Comparison of ENCODE assay signal across 1 cellular context in the genomic region with DNA sequence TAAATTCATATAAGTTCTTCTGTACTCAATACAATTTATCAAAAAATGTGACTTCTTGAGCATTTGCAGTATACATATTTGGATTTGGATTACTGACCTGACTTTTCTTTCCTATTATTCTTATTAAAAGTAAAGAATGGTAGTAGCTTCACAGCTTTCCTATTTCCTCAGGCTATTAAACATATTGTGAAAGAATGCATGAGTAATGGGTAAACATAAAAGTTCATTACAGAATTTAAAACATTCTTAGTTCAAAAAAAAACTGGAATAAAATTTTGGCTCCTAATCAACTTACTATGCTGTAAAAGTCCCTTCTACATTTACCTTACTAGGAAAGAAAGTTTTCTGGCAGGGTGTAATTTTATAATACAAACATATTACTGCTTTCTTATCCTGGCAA.
TF ChIP-seq lines count a peak whose summit lies in the region.

No MANE protein-coding gene starts in this region.

TF ChIP-seq in A549, 52 proteins besides CTCF, POLR2A, EP300 and RAD21 (continued from another document):
- TF ChIP-seq, protein P1, sequence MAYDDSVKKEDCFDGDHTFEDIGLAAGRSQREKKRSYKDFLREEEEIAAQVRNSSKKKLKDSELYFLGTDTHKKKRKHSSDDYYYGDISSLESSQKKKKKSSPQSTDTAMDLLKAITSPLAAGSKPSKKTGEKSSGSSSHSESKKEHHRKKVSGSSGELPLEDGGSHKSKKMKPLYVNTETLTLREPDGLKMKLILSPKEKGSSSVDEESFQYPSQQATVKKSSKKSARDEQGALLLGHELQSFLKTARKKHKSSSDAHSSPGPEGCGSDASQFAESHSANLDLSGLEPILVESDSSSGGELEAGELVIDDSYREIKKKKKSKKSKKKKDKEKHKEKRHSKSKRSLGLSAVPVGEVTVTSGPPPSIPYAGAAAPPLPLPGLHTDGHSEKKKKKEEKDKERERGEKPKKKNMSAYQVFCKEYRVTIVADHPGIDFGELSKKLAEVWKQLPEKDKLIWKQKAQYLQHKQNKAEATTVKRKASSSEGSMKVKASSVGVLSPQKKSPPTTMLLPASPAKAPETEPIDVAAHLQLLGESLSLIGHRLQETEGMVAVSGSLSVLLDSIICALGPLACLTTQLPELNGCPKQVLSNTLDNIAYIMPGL (CRISPR knock-in tag; IDR thresholded peaks at IDR 0.05; ENCODE audit: borderline replicate concordance) = no peak
- no peak for TF ChIP-seq FOXS1 (CRISPR knock-in tag; IDR thresholded peaks at IDR 0.05)
- no peak for TF ChIP-seq NPAS2 (CRISPR knock-in tag; IDR thresholded peaks at IDR 0.05; ENCODE audit: borderline replicate concordance)
- no peak for TF ChIP-seq HOXA7 (CRISPR knock-in tag; IDR thresholded peaks at IDR 0.05)
- no peak for TF ChIP-seq CHD4 (IDR thresholded peaks at IDR 0.05; ENCODE audit: borderline replicate concordance)
- no peak for TF ChIP-seq RCOR1 (IDR thresholded peaks at IDR 0.05; ENCODE audit: low read depth, low read length)
- no peak for TF ChIP-seq HDAC2 (IDR thresholded peaks at IDR 0.05)
- TF ChIP-seq ZSCAN20 (CRISPR knock-in tag; IDR thresholded peaks at IDR 0.05) = no peak
- no peak for TF ChIP-seq CBX2 (IDR thresholded peaks at IDR 0.05; ENCODE audit: borderline replicate concordance, low read depth)
- TF ChIP-seq, protein P2, sequence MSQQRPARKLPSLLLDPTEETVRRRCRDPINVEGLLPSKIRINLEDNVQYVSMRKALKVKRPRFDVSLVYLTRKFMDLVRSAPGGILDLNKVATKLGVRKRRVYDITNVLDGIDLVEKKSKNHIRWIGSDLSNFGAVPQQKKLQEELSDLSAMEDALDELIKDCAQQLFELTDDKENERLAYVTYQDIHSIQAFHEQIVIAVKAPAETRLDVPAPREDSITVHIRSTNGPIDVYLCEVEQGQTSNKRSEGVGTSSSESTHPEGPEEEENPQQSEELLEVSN (IDR thresholded peaks at IDR 0.05; ENCODE audit: borderline replicate concordance, low read depth) = no peak
